ENCODE assay signal across 8 cellular contexts in genomic region chr13:42048323-42048624, GRCh38. TPM values are rescaled to one million over a fixed set of nuclear protein-coding genes. Genes with fewer than 3 reads are reported as not detected.
DNase-seq lines count a peak whose midpoint lies in the region; ATAC-seq lines count a peak whose summit lies in the region.

No MANE protein-coding gene starts in this region.

- under 1% methylated on average over 24 of the region's 24 CpGs for whole genome bisulfite sequencing in right cardiac atrium

- peak overlapping the region; percentile 76 for H3K27ac Mint-ChIP-seq in activated T-helper 1 cell treated with anti-CD3 and anti-CD28 coated beads, Interleukin-12 subunit alpha, Interleukin-12 subunit beta, Interleukin-2, Interleukin-4 antibody, amounts not matched to agents 30 ng/mL and 10 ng/mL and 1 ng/mL, durations not matched to agents 14 hours and 24 hours and 36 hours

- H3K9me3 ChIP-seq in right cardiac atrium (ENCODE audit: control insufficient read depth, low read length), result no peaks in the 10 kb centered on the region

- H3K4me1 Mint-ChIP-seq in activated T-helper 1 cell treated with anti-CD3 and anti-CD28 coated beads, Interleukin-12 subunit alpha, Interleukin-12 subunit beta, Interleukin-2, Interleukin-4 antibody, amounts not matched to agents 30 ng/mL and 10 ng/mL and 1 ng/mL, durations not matched to agents 14 hours and 24 hours and 36 hours (ENCODE audit: low read depth), result peaks cover 25% of the 10 kb centered on the region

- peaks cover 3% of the 10 kb centered on the region for H3K4me1 ChIP-seq in right cardiac atrium (ENCODE audit: control insufficient read depth, insufficient read depth, low read length)

- peak overlapping the region; percentile 88 for H3K4me3 Mint-ChIP-seq in activated T-helper 1 cell treated with anti-CD3 and anti-CD28 coated beads, Interleukin-12 subunit alpha, Interleukin-12 subunit beta, Interleukin-2, Interleukin-4 antibody, amounts not matched to agents 30 ng/mL and 10 ng/mL and 1 ng/mL, durations not matched to agents 14 hours and 24 hours and 36 hours

- peaks cover 3% of the 10 kb centered on the region for H3K36me3 Mint-ChIP-seq in activated T-helper 1 cell treated with anti-CD3 and anti-CD28 coated beads, Interleukin-12 subunit alpha, Interleukin-12 subunit beta, Interleukin-2, Interleukin-4 antibody, amounts not matched to agents 30 ng/mL and 10 ng/mL and 1 ng/mL, durations not matched to agents 14 hours and 24 hours and 36 hours (ENCODE audit: low read depth)

- intact Hi-C loops in activated T-helper 1 cell treated with anti-CD3 and anti-CD28 coated beads, Interleukin-12 subunit alpha, Interleukin-12 subunit beta, Interleukin-2, Interleukin-4 antibody, amounts not matched to agents 30 ng/mL and 10 ng/mL and 1 ng/mL, durations not matched to agents 14 hours and 24 hours and 36 hours (cut with micrococcal nuclease), result loop anchor here (1.0 to 10.0 kb wide), 9 partner anchors 64 to 1043 kb away; partner anchors contain the start of genes NAA16 and WBP4
- intact Hi-C loops in right cardiac atrium (cut with DNase I), result loop anchor here in 1 of 4 donors (10.0 kb wide), 1 partner anchor 143 kb away; no protein-coding TSS in a partner anchor

- H3K27me3 ChIP-seq in right cardiac atrium (ENCODE audit: control insufficient read depth, insufficient read depth), result no peaks in the 10 kb centered on the region

- H3K27ac ChIP-seq in right cardiac atrium (ENCODE audit: low read length) (peak overlapping the region; percentile 82), skin epidermis (peak overlapping the region; percentile 56 to 94 (median 88))

- H3K4me3 ChIP-seq in right cardiac atrium (ENCODE audit: low read length) (peak overlapping the region; percentile 65), skin epidermis (peak overlapping the region; percentile 52 to 95 (median 87))

- peak; percentile 22 to 39 for ATAC-seq in activated CD4-positive, CD25-positive, alpha-beta regulatory T cell treated with anti-CD3 and anti-CD28 coated beads, Interleukin-2, amount 50 U/mL, for 24 hours
- ATAC-seq in HG03159 (IDR thresholded peaks at IDR 0.05; ENCODE audit: unreplicated experiment), result peak; percentile 32
- ATAC-seq in right cardiac atrium, result peak; percentile 16 to 44

- DNase-seq in activated CD4-positive, CD25-positive, alpha-beta regulatory T cell treated with anti-CD3 and anti-CD28 coated beads, Interleukin-2, amount 50 U/mL, for 72 hours, result no peak
- DNase-seq in activated T-helper 1 cell treated with anti-CD3 and anti-CD28 coated beads, Interleukin-12 subunit alpha, Interleukin-12 subunit beta, Interleukin-2, Interleukin-4 antibody, amounts not matched to agents 30 ng/mL and 10 ng/mL and 1 ng/mL, durations not matched to agents 14 hours and 24 hours and 36 hours (ENCODE audit: low spot score), result no peak
- DNase-seq in right cardiac atrium (no peak), AG08395 (ENCODE audit: low spot score) (no peak)
- DNase-seq in NK-92 treated with Interleukin-12 subunit alpha and Interleukin-12 subunit beta, amount 100 ng/mL, for 24 hours (lab: John Stamatoyannopoulos, UW), result no peak

- peaks cover 18% of the 10 kb centered on the region for H3K27me3 Mint-ChIP-seq in activated T-helper 1 cell treated with anti-CD3 and anti-CD28 coated beads, Interleukin-12 subunit alpha, Interleukin-12 subunit beta, Interleukin-2, Interleukin-4 antibody, amounts not matched to agents 30 ng/mL and 10 ng/mL and 1 ng/mL, durations not matched to agents 14 hours and 24 hours and 36 hours (ENCODE audit: insufficient read depth)

- H3K9me3 Mint-ChIP-seq in activated T-helper 1 cell treated with anti-CD3 and anti-CD28 coated beads, Interleukin-12 subunit alpha, Interleukin-12 subunit beta, Interleukin-2, Interleukin-4 antibody, amounts not matched to agents 30 ng/mL and 10 ng/mL and 1 ng/mL, durations not matched to agents 14 hours and 24 hours and 36 hours, result no peaks in the 10 kb centered on the region

RNA-seq across cellular contexts. Expression of gene DGKH, which starts 0.2 kb away (rescaled TPM):
- 13.1 and 14.1 TPM in 2 replicates for total RNA-seq in activated T-helper 1 cell treated with anti-CD3 and anti-CD28 coated beads, Interleukin-12 subunit alpha, Interleukin-12 subunit beta, Interleukin-2, Interleukin-4 antibody, amounts not matched to agents 30 ng/mL and 10 ng/mL and 1 ng/mL, durations not matched to agents 14 hours and 24 hours and 36 hours
- total RNA-seq in right cardiac atrium, result 10 to 100 TPM in 1 of 4 donors, 1 to 10 TPM in 3; 3.9 to 12.1 (median 6.5) TPM
- polyA plus RNA-seq in right cardiac atrium, result 2.0 TPM
